Comparison of ENCODE assay signal across 1 cellular context in the genomic region with DNA sequence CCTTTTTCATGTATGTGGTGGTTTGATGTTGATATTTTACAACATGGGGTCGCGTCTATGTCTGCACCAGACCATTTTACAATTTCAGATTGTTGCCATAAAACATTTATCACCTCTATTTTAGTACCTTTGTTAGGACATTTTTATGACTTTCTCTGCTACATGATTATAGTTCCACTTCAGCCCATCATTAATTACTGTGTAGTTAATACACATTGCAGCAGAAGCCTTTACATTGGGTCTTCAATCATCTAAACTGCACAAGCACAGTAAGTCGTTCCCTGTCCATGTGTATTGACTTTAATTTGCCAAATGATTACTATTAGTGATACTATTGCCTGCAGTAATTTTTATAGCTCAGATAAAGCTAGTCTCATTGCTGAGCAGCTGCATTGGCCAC.
TF ChIP-seq lines count a peak whose summit lies in the region.

No MANE protein-coding gene starts in this region.

TF ChIP-seq in HEK293, 187 proteins besides CTCF, POLR2A, EP300 and RAD21 (continued from another document):
- TF ChIP-seq ZNF423 (tag by site-specific recombination; IDR thresholded peaks at IDR 0.05) (peak; percentile 37; the same call in 1 of the 2 replicates), ZFP69B (tag by site-specific recombination; IDR thresholded peaks at IDR 0.05) (no peak), ZNF768 (tag by site-specific recombination; IDR thresholded peaks at IDR 0.05) (no peak), PBX3 (CRISPR knock-in tag; IDR thresholded peaks at IDR 0.05) (no peak), GLI2 (tag by site-specific recombination; IDR thresholded peaks at IDR 0.05; ENCODE audit: borderline replicate concordance, low read depth) (no peak), ZIC2 (tag by site-specific recombination; IDR thresholded peaks at IDR 0.05) (no peak), ZNF449 (tag by site-specific recombination; IDR thresholded peaks at IDR 0.05) (no peak), ZNF138 (tag by site-specific recombination; IDR thresholded peaks at IDR 0.05; ENCODE audit: borderline replicate concordance) (no peak), ZBTB10 (tag by site-specific recombination; IDR thresholded peaks at IDR 0.05) (no peak), ZSCAN5A (tag by site-specific recombination; IDR thresholded peaks at IDR 0.05) (no peak), ZNF600 (tag by site-specific recombination; IDR thresholded peaks at IDR 0.05) (no peak), ZXDB (tag by site-specific recombination; IDR thresholded peaks at IDR 0.05) (0 out of 2 replicates have a peak, but pooled peaks have one; percentile 23), ZNF610 (tag by site-specific recombination; IDR thresholded peaks at IDR 0.05; ENCODE audit: borderline replicate concordance) (no peak), ZNF37A (tag by site-specific recombination; IDR thresholded peaks at IDR 0.05) (no peak), ZNF558 (tag by site-specific recombination; IDR thresholded peaks at IDR 0.05) (0 out of 2 replicates have a peak, but pooled peaks have one; percentile 11), ZFP3 (tag by site-specific recombination; IDR thresholded peaks at IDR 0.05; ENCODE audit: low read depth) (no peak), FEZF1 (tag by site-specific recombination; IDR thresholded peaks at IDR 0.05) (peak; percentile 96), RBAK (tag by site-specific recombination; IDR thresholded peaks at IDR 0.05) (no peak), REST (tag by site-specific recombination; IDR thresholded peaks at IDR 0.05) (no peak), ZNF19 (tag by site-specific recombination; IDR thresholded peaks at IDR 0.05; ENCODE audit: low read depth) (no peak), KLF16 (tag by site-specific recombination; IDR thresholded peaks at IDR 0.05) (0 out of 2 replicates have a peak, but pooled peaks have one; percentile 71), ZBTB8A (tag by site-specific recombination; IDR thresholded peaks at IDR 0.05) (peak; percentile 67), YY2 (tag by site-specific recombination; IDR thresholded peaks at IDR 0.05) (no peak), ZNF561 (tag by site-specific recombination; IDR thresholded peaks at IDR 0.05; ENCODE audit: borderline replicate concordance) (no peak), ZNF670 (tag by site-specific recombination; IDR thresholded peaks at IDR 0.05; ENCODE audit: low read depth) (no peak), HIC1 (tag by site-specific recombination; IDR thresholded peaks at IDR 0.05) (0 out of 2 replicates have a peak, but pooled peaks have one; percentile 34), ZNF112 (tag by site-specific recombination; IDR thresholded peaks at IDR 0.05) (no peak), ZFP41 (tag by site-specific recombination; IDR thresholded peaks at IDR 0.05; ENCODE audit: borderline replicate concordance) (no peak), ZNF16 (tag by site-specific recombination; IDR thresholded peaks at IDR 0.05; ENCODE audit: low read depth) (no peak), ZNF585B (tag by site-specific recombination; IDR thresholded peaks at IDR 0.05) (no peak), YY1 (tag by site-specific recombination; IDR thresholded peaks at IDR 0.05) (0 out of 2 replicates have a peak, but pooled peaks have one; percentile 31), OSR2 (tag by site-specific recombination; IDR thresholded peaks at IDR 0.05) (peak; percentile 89), ZEB2 (tag by site-specific recombination; IDR thresholded peaks at IDR 0.05) (no peak), ZNF624 (tag by site-specific recombination; IDR thresholded peaks at IDR 0.05) (0 out of 2 replicates have a peak, but pooled peaks have one; percentile 22), ZNF433 (tag by site-specific recombination; IDR thresholded peaks at IDR 0.05; ENCODE audit: low read depth) (no peak), ZNF169 (tag by site-specific recombination; IDR thresholded peaks at IDR 0.05) (no peak), ZNF155 (tag by site-specific recombination; IDR thresholded peaks at IDR 0.05) (no peak), ZNF26 (tag by site-specific recombination; IDR thresholded peaks at IDR 0.05) (no peak)
- TF ChIP-seq, protein P1, sequence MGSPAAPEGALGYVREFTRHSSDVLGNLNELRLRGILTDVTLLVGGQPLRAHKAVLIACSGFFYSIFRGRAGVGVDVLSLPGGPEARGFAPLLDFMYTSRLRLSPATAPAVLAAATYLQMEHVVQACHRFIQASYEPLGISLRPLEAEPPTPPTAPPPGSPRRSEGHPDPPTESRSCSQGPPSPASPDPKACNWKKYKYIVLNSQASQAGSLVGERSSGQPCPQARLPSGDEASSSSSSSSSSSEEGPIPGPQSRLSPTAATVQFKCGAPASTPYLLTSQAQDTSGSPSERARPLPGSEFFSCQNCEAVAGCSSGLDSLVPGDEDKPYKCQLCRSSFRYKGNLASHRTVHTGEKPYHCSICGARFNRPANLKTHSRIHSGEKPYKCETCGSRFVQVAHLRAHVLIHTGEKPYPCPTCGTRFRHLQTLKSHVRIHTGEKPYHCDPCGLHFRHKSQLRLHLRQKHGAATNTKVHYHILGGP (tag by site-specific recombination; IDR thresholded peaks at IDR 0.05), result peak; percentile 80; the same call in 1 of the 2 replicates
- TF ChIP-seq, protein P2, sequence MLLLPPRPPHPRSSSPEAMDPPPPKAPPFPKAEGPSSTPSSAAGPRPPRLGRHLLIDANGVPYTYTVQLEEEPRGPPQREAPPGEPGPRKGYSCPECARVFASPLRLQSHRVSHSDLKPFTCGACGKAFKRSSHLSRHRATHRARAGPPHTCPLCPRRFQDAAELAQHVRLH (tag by site-specific recombination; IDR thresholded peaks at IDR 0.05), result peak; percentile 57; the same call in 1 of the 2 replicates
